ENCODE assay signal across 1 cellular context in the genomic region with DNA sequence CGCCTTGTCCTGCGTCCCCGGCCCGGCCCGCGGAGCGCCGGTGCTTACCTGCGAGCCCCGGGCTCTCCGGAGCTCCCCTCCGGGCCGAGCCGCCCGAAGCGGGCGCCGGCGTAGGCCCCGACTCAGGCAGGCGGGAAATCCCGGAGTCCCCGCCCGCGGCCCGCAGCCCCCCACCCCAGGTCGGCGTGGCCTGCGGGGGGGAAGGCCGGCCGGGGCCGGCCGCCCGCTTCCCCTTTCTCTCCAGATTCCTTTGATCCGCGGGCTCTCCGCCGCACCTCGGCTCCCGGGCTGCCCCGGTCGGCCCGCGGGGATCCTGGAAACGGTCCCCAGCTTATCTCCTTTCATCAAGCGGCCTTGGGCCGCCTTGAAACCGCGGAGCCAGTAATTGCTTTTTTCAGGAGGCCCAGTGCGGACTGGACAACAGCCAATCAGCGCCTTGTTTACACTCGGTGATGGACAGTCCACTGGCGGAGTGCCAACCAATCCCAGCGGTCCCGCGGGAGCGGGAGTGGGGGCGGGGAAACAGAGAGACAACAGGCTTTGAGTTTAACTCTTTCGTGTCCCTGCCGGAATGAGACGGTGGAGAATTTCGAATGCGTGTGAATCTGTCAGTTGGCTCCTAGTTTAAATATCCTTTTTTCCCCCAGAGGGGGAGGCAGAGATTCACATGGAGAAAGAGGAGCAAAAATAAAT.
A peak's percentile ranks its signal among the peaks of the same experiment; 100 is the strongest.
TF ChIP-seq lines count a peak whose summit lies in the region.

No MANE protein-coding gene starts in this region.

TF ChIP-seq in HepG2, 621 proteins besides CTCF, POLR2A, EP300 and RAD21 (continued from another document and continues in another):
- TF ChIP-seq MAZ (IDR thresholded peaks at IDR 0.05; ENCODE audit: borderline replicate concordance, low read depth, low read length) = peak; percentile 72
- TF ChIP-seq MAZ (CRISPR knock-in tag; IDR thresholded peaks at IDR 0.05; ENCODE audit: low read depth) = peak; percentile 87
- 0 out of 2 replicates have a peak, but pooled peaks have one; percentile 55 for TF ChIP-seq ZNF12 (CRISPR knock-in tag; IDR thresholded peaks at IDR 0.05)
- TF ChIP-seq THAP11 (CRISPR knock-in tag; IDR thresholded peaks at IDR 0.05) = peak; percentile 87
- peak; percentile 100 for TF ChIP-seq PCBP1 (IDR thresholded peaks at IDR 0.05; ENCODE audit: borderline replicate concordance, low read depth, low read length)
- TF ChIP-seq ZNF431 (CRISPR knock-in tag; IDR thresholded peaks at IDR 0.05; ENCODE audit: borderline replicate concordance, low read depth) = no peak; the same call in 1 of the 2 replicates
- no peak for TF ChIP-seq ZSCAN30 (CRISPR knock-in tag; IDR thresholded peaks at IDR 0.05)
- TF ChIP-seq PHB2 (IDR thresholded peaks at IDR 0.05; ENCODE audit: partially characterized antibody) = no peak
- no peak for TF ChIP-seq NPAS2 (CRISPR knock-in tag; IDR thresholded peaks at IDR 0.05; ENCODE audit: borderline replicate concordance)
- TF ChIP-seq ZNF382 (CRISPR knock-in tag; IDR thresholded peaks at IDR 0.05; ENCODE audit: borderline replicate concordance) = no peak
- TF ChIP-seq, protein P1, sequence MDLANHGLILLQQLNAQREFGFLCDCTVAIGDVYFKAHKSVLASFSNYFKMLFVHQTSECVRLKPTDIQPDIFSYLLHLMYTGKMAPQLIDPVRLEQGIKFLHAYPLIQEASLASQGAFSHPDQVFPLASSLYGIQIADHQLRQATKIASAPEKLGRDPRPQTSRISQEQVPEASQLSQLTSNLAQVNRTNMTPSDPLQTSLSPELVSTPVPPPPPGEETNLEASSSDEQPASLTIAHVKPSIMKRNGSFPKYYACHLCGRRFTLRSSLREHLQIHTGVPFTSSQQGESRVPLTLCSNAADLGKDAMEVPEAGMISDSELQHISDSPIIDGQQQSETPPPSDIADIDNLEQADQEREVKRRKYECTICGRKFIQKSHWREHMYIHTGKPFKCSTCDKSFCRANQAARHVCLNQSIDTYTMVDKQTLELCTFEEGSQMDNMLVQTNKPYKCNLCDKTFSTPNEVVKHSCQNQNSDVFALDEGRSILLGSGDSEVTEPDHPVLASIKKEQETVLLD (CRISPR knock-in tag; IDR thresholded peaks at IDR 0.05; ENCODE audit: low read depth) = peak; percentile 58
- TF ChIP-seq, protein P2, sequence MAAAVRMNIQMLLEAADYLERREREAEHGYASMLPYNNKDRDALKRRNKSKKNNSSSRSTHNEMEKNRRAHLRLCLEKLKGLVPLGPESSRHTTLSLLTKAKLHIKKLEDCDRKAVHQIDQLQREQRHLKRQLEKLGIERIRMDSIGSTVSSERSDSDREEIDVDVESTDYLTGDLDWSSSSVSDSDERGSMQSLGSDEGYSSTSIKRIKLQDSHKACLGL (CRISPR knock-in tag; IDR thresholded peaks at IDR 0.05) = 0 out of 2 replicates have a peak, but pooled peaks have one; percentile 51
- TF ChIP-seq ZNF614 (CRISPR knock-in tag; IDR thresholded peaks at IDR 0.05; ENCODE audit: borderline replicate concordance) = peak; percentile 93
- no peak for TF ChIP-seq CHCHD3 (CRISPR knock-in tag; IDR thresholded peaks at IDR 0.05)
- TF ChIP-seq HOXA9 (CRISPR knock-in tag; IDR thresholded peaks at IDR 0.05; ENCODE audit: borderline replicate concordance) = no peak; the same call in 1 of the 2 replicates
- TF ChIP-seq ZNF678 (CRISPR knock-in tag; IDR thresholded peaks at IDR 0.05) = peak; percentile 81; the same call in 1 of the 2 replicates
- TF ChIP-seq, protein P3, sequence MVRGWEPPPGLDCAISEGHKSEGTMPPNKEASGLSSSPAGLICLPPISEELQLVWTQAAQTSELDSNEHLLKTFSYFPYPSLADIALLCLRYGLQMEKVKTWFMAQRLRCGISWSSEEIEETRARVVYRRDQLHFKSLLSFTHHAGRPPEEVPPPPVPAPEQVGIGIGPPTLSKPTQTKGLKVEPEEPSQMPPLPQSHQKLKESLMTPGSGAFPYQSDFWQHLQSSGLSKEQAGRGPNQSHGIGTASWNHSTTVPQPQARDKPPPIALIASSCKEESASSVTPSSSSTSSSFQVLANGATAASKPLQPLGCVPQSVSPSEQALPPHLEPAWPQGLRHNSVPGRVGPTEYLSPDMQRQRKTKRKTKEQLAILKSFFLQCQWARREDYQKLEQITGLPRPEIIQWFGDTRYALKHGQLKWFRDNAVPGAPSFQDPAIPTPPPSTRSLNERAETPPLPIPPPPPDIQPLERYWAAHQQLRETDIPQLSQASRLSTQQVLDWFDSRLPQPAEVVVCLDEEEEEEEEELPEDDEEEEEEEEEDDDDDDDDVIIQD (CRISPR knock-in tag; IDR thresholded peaks at IDR 0.05; ENCODE audit: low read depth) = peak; percentile 45; the same call in 1 of the 2 replicates
- no peak for TF ChIP-seq HDAC6 (IDR thresholded peaks at IDR 0.05; ENCODE audit: low read depth, low read length)
- peak; percentile 96 for TF ChIP-seq MIXL1 (CRISPR knock-in tag; IDR thresholded peaks at IDR 0.05)
- no peak for TF ChIP-seq GLI4 (CRISPR knock-in tag; IDR thresholded peaks at IDR 0.05; ENCODE audit: borderline replicate concordance)
- no peak; the same call in 1 of the 2 replicates for TF ChIP-seq ZNF563 (CRISPR knock-in tag; IDR thresholded peaks at IDR 0.05)
- no peak for TF ChIP-seq ZNF615 (CRISPR knock-in tag; IDR thresholded peaks at IDR 0.05; ENCODE audit: borderline replicate concordance)
- TF ChIP-seq GATAD2A (CRISPR knock-in tag; IDR thresholded peaks at IDR 0.05) = peak; percentile 87
- TF ChIP-seq HOXD1 (CRISPR knock-in tag; IDR thresholded peaks at IDR 0.05) = 0 out of 2 replicates have a peak, but pooled peaks have one; percentile 75
- peak; percentile 95; the same call in 1 of the 2 replicates for TF ChIP-seq REPIN1 (CRISPR knock-in tag; IDR thresholded peaks at IDR 0.05; ENCODE audit: borderline replicate concordance, low read depth)
- peak; percentile 94 for TF ChIP-seq KDM2A (CRISPR knock-in tag; IDR thresholded peaks at IDR 0.05; ENCODE audit: borderline replicate concordance, low read depth)
- TF ChIP-seq SAP130 (CRISPR knock-in tag; IDR thresholded peaks at IDR 0.05; ENCODE audit: low read depth) = peak; percentile 95
- no peak for TF ChIP-seq ZNF253 (CRISPR knock-in tag; IDR thresholded peaks at IDR 0.05; ENCODE audit: borderline replicate concordance)
- TF ChIP-seq, protein P4, sequence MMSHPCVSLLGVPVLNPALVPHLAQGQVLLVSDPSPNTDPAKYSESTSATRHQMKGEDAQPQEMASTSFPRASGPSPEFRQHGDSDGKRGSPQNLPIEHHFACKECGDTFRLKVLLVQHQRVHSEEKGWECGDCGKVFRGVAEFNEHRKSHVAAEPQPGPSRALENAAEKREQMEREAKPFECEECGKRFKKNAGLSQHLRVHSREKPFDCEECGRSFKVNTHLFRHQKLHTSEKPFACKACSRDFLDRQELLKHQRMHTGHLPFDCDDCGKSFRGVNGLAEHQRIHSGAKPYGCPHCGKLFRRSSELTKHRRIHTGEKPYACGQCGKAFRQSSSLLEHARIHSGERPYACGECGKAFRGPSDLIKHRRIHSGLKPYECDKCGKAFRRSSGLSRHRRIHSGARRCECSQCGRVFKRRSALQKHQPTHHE (CRISPR knock-in tag; IDR thresholded peaks at IDR 0.05; ENCODE audit: borderline replicate concordance) = 0 out of 2 replicates have a peak, but pooled peaks have one; percentile 36
- TF ChIP-seq ZBTB38 (CRISPR knock-in tag; IDR thresholded peaks at IDR 0.05) = no peak
- peak; percentile 94 for TF ChIP-seq XRCC5 (optimal IDR thresholded peaks at IDR 0.05; ENCODE audit: low read length)
- TF ChIP-seq SIX4 (CRISPR knock-in tag; IDR thresholded peaks at IDR 0.05) = peak; percentile 59; the same call in 1 of the 2 replicates
- TF ChIP-seq SETDB1 (CRISPR knock-in tag; IDR thresholded peaks at IDR 0.05; ENCODE audit: borderline replicate concordance) = no peak
- TF ChIP-seq ZNF354B (CRISPR knock-in tag; IDR thresholded peaks at IDR 0.05) = peak; percentile 86; the same call in 1 of the 2 replicates
- TF ChIP-seq, protein P5, sequence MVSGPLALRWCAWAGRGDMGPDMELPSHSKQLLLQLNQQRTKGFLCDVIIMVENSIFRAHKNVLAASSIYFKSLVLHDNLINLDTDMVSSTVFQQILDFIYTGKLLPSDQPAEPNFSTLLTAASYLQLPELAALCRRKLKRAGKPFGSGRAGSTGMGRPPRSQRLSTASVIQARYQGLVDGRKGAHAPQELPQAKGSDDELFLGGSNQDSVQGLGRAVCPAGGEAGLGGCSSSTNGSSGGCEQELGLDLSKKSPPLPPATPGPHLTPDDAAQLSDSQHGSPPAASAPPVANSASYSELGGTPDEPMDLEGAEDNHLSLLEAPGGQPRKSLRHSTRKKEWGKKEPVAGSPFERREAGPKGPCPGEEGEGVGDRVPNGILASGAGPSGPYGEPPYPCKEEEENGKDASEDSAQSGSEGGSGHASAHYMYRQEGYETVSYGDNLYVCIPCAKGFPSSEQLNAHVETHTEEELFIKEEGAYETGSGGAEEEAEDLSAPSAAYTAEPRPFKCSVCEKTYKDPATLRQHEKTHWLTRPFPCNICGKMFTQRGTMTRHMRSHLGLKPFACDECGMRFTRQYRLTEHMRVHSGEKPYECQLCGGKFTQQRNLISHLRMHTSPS (CRISPR knock-in tag; IDR thresholded peaks at IDR 0.05; ENCODE audit: low read depth) = no peak
- TF ChIP-seq JUN (CRISPR knock-in tag; IDR thresholded peaks at IDR 0.05) = peak; percentile 36; the same call in 1 of the 2 replicates
- TF ChIP-seq ZNF225 (CRISPR knock-in tag; IDR thresholded peaks at IDR 0.05) = no peak
- TF ChIP-seq JUND (CRISPR knock-in tag; IDR thresholded peaks at IDR 0.05) = no peak
- TF ChIP-seq ZFP41 (CRISPR knock-in tag; IDR thresholded peaks at IDR 0.05; ENCODE audit: borderline replicate concordance) = no peak
- TF ChIP-seq, protein P6, sequence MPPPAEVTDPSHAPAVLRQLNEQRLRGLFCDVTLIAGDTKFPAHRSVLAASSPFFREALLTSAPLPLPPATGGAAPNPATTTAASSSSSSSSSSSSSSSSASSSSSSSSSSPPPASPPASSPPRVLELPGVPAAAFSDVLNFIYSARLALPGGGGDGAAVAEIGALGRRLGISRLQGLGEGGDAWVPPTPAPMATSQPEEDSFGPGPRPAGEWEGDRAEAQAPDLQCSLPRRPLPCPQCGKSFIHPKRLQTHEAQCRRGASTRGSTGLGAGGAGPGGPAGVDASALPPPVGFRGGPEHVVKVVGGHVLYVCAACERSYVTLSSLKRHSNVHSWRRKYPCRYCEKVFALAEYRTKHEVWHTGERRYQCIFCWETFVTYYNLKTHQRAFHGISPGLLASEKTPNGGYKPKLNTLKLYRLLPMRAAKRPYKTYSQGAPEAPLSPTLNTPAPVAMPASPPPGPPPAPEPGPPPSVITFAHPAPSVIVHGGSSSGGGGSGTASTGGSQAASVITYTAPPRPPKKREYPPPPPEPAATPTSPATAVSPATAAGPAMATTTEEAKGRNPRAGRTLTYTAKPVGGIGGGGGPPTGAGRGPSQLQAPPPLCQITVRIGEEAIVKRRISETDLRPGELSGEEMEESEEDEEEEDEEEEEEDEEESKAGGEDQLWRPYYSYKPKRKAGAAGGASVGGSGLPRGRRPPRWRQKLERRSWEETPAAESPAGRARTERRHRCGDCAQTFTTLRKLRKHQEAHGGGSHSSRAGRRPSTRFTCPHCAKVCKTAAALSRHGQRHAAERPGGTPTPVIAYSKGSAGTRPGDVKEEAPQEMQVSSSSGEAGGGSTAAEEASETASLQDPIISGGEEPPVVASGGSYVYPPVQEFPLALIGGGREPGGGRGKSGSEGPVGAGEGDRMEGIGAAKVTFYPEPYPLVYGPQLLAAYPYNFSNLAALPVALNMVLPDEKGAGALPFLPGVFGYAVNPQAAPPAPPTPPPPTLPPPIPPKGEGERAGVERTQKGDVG (CRISPR knock-in tag; IDR thresholded peaks at IDR 0.05; ENCODE audit: borderline replicate concordance) = 0 out of 2 replicates have a peak, but pooled peaks have one; percentile 30
- no peak for TF ChIP-seq ARID2 (CRISPR knock-in tag; IDR thresholded peaks at IDR 0.05; ENCODE audit: borderline replicate concordance)
- TF ChIP-seq SPEN (CRISPR knock-in tag; IDR thresholded peaks at IDR 0.05; ENCODE audit: low read depth) = peak; percentile 75
- no peak; the same call in 1 of the 2 replicates for TF ChIP-seq ISX (CRISPR knock-in tag; conservative IDR thresholded peaks at IDR 0.05)
- TF ChIP-seq, protein P7, sequence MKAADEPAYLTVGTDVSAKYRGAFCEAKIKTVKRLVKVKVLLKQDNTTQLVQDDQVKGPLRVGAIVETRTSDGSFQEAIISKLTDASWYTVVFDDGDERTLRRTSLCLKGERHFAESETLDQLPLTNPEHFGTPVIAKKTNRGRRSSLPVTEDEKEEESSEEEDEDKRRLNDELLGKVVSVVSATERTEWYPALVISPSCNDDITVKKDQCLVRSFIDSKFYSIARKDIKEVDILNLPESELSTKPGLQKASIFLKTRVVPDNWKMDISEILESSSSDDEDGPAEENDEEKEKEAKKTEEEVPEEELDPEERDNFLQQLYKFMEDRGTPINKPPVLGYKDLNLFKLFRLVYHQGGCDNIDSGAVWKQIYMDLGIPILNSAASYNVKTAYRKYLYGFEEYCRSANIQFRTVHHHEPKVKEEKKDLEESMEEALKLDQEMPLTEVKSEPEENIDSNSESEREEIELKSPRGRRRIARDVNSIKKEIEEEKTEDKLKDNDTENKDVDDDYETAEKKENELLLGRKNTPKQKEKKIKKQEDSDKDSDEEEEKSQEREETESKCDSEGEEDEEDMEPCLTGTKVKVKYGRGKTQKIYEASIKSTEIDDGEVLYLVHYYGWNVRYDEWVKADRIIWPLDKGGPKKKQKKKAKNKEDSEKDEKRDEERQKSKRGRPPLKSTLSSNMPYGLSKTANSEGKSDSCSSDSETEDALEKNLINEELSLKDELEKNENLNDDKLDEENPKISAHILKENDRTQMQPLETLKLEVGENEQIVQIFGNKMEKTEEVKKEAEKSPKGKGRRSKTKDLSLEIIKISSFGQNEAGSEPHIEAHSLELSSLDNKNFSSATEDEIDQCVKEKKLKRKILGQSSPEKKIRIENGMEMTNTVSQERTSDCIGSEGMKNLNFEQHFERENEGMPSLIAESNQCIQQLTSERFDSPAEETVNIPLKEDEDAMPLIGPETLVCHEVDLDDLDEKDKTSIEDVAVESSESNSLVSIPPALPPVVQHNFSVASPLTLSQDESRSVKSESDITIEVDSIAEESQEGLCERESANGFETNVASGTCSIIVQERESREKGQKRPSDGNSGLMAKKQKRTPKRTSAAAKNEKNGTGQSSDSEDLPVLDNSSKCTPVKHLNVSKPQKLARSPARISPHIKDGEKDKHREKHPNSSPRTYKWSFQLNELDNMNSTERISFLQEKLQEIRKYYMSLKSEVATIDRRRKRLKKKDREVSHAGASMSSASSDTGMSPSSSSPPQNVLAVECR (CRISPR knock-in tag; IDR thresholded peaks at IDR 0.05; ENCODE audit: borderline replicate concordance) = peak; percentile 77; the same call in 1 of the 2 replicates
- peak; percentile 82; the same call in 1 of the 2 replicates for TF ChIP-seq TOE1 (CRISPR knock-in tag; IDR thresholded peaks at IDR 0.05)
